In genomic region chrX:37958493-37959211, GRCh38 we compare ENCODE assay signal across 23 cellular contexts. TPM values are rescaled to one million over a fixed set of nuclear protein-coding genes. Genes with fewer than 3 reads are reported as not detected.
DNase-seq lines count a peak whose midpoint lies in the region; ATAC-seq, FAIRE-seq and TF ChIP-seq lines count a peak whose summit lies in the region.
"Had no signal": no experiment of that assay in that cellular context is flagged by ENCODE, and none has a peak within 500 bp of the region (broad histone marks: within the 10 kb centered on the region; RNA-seq: fewer than 3 reads in every experiment).

No MANE protein-coding gene starts in this region.

- H3K4me1 Mint-ChIP-seq in chondrocyte (ENCODE audit: low read depth): peaks cover 18% of the 10 kb centered on the region
- H3K4me1 Mint-ChIP-seq: activated CD4-positive, alpha-beta T cell treated with anti-CD3 and anti-CD28 coated beads, Interleukin-2, amount 10 ng/mL, durations not matched to agents 24 days and 14 days; IgD-negative memory B cell; natural killer cell had no signal

- no peaks in the 10 kb centered on the region for H3K36me3 Mint-ChIP-seq in chondrocyte (ENCODE audit: low read depth)
- H3K36me3 Mint-ChIP-seq: activated naive CD8-positive, alpha-beta T cell treated with anti-CD3 and anti-CD28 coated beads, Interleukin-2, amount 10 ng/mL, durations not matched to agents 7 days and 5 days; IgD-negative memory B cell; natural killer cell had no signal

- TF ChIP-seq POLR2A in A549 (IDR thresholded peaks at IDR 0.05; ENCODE audit: low read length) (no peak), erythroblast (IDR thresholded peaks at IDR 0.05; ENCODE audit: low read length) (no peak)

- H3K27ac Mint-ChIP-seq in chondrocyte (ENCODE audit: unreplicated experiment): peak overlapping the region; percentile 23
- H3K27ac Mint-ChIP-seq: activated CD4-positive, alpha-beta T cell treated with anti-CD3 and anti-CD28 coated beads, Interleukin-2, amount 10 ng/mL, durations not matched to agents 24 days and 14 days; activated naive CD8-positive, alpha-beta T cell treated with anti-CD3 and anti-CD28 coated beads, Interleukin-2, amount 10 ng/mL, durations not matched to agents 7 days and 5 days; natural killer cell had no signal

- H3K4me3 Mint-ChIP-seq in chondrocyte (ENCODE audit: unreplicated experiment): no peak overlapping the region
- H3K4me3 Mint-ChIP-seq: activated CD4-positive, alpha-beta T cell treated with anti-CD3 and anti-CD28 coated beads, Interleukin-2, amount 10 ng/mL, durations not matched to agents 24 days and 14 days; activated naive CD8-positive, alpha-beta T cell treated with anti-CD3 and anti-CD28 coated beads, Interleukin-2, amount 10 ng/mL, durations not matched to agents 7 days and 5 days; IgD-negative memory B cell; natural killer cell had no signal

- no peak overlapping the region for H3K9ac ChIP-seq in liver (ENCODE audit: low read depth in 1 of 2, low read length in 2 of 2)

- H3K27ac ChIP-seq in A549: no peak overlapping the region
- H3K27ac ChIP-seq in liver (ENCODE audit: low read depth in 1 of 2, low read length in 2 of 2): no peak overlapping the region
- H3K27ac ChIP-seq: colonic mucosa, epithelial cell of prostate, left ventricle myocardium inferior, SJCRH30, thyroid gland had no signal

- TF ChIP-seq CTCF in A549 (IDR thresholded peaks at IDR 0.05): no peak
- TF ChIP-seq CTCF in chondrocyte (IDR thresholded peaks at IDR 0.05): peak; percentile 37
- TF ChIP-seq CTCF in liver (IDR thresholded peaks at IDR 0.05; ENCODE audit: low read depth, low read length, missing input control): no peak

- H3K27me3 ChIP-seq in liver (ENCODE audit: control insufficient read depth in 4 of 4, insufficient read depth in 4 of 4, low read length in 3 of 4): no peaks in the 10 kb centered on the region
- H3K27me3 ChIP-seq: colonic mucosa, SJCRH30, thyroid gland had no signal

- H3K4me3 ChIP-seq in A549: no peak overlapping the region
- no peak overlapping the region for H3K4me3 ChIP-seq in liver (ENCODE audit: low read depth in 1 of 3, low read length in 3 of 3)
- H3K4me3 ChIP-seq: colonic mucosa, left ventricle myocardium inferior, SJCRH30, thyroid gland had no signal

- WGBS in A549 (ENCODE audit: missing lambda C conversion rate): 58% methylated on average over 7 of the region's 7 CpGs
- WGBS in liver: 55% methylated on average over 7 of the region's 7 CpGs

- ATAC-seq in A549 (0 out of 6 replicates have a peak, but pooled peaks of 1 of the 2 experiments have one; percentile 34), GM18909 (IDR thresholded peaks at IDR 0.05; ENCODE audit: poor library complexity, unreplicated experiment) (no peak), HG03196 (IDR thresholded peaks at IDR 0.05; ENCODE audit: unreplicated experiment) (no peak), HG03565 (IDR thresholded peaks at IDR 0.05; ENCODE audit: unreplicated experiment) (no peak)
- ATAC-seq: natural killer cell had no signal

- no peak for FAIRE-seq in A549 (lab: Jason Lieb, UNC)

- no peak for TF ChIP-seq EP300 in A549 (IDR thresholded peaks at IDR 0.05)

- no peaks in the 10 kb centered on the region for H3K36me3 ChIP-seq in liver (ENCODE audit: control insufficient read depth in 4 of 4, insufficient read depth in 3 of 4, low read depth in 1 of 4, low read length in 3 of 4)
- H3K36me3 ChIP-seq: colonic mucosa, left ventricle myocardium inferior, SJCRH30, thyroid gland had no signal

- no peaks in the 10 kb centered on the region for H3K27me3 Mint-ChIP-seq in chondrocyte (ENCODE audit: low read depth)
- H3K27me3 Mint-ChIP-seq: IgD-negative memory B cell had no signal

- CTCF ChIA-PET in A549 (lab: Yijun Ruan, JAX): interaction anchor here (1.1 kb wide), 1 partner anchor 208 kb away, joined by 4 read pairs; no protein-coding TSS in a partner anchor

- H3K9me3 Mint-ChIP-seq in chondrocyte (ENCODE audit: low read depth): no peaks in the 10 kb centered on the region
- H3K9me3 Mint-ChIP-seq: activated CD4-positive, alpha-beta T cell treated with anti-CD3 and anti-CD28 coated beads, Interleukin-2, amount 10 ng/mL, durations not matched to agents 24 days and 14 days; activated naive CD8-positive, alpha-beta T cell treated with anti-CD3 and anti-CD28 coated beads, Interleukin-2, amount 10 ng/mL, durations not matched to agents 7 days and 5 days; IgD-negative memory B cell; natural killer cell had no signal

- TF ChIP-seq RAD21 in A549 (conservative IDR thresholded peaks at IDR 0.05 in 1 of 2, IDR thresholded peaks at IDR 0.05 in 1 of 2) (no peak), liver (IDR thresholded peaks at IDR 0.05) (no peak)

- DNase-seq in A549 (ENCODE audit: low read depth in 1 of 2, low spot score in 1 of 2): no peak
- DNase-seq in HT-29 (ENCODE audit: low spot score): peak; percentile 47
- DNase-seq in chondrocyte (ENCODE audit: low spot score): no peak
- no peak for DNase-seq in erythroblast (lab: John Stamatoyannopoulos, UW)
- DNase-seq: activated CD4-positive, alpha-beta T cell treated with anti-CD3 and anti-CD28 coated beads, Interleukin-2, amount 10 ng/mL, durations not matched to agents 24 days and 14 days; activated naive CD8-positive, alpha-beta T cell treated with anti-CD3 and anti-CD28 coated beads, Interleukin-2, amount 10 ng/mL, durations not matched to agents 7 days and 5 days; activated T-cell treated with anti-CD3 and anti-CD28 coated beads for 4 hours; colonic mucosa; hypothalamus; left ventricle myocardium inferior; natural killer cell; NCI-H1105 treated with DMSO at 0.1 percent for 48 hours; NCI-H345; retina; SJCRH30; stimulated activated CD4-positive, alpha-beta T cell treated with anti-CD3 and anti-CD28 coated beads, Interleukin-2, amount 100 ng/mL, for 24 hours had no signal

- H3K4me2 ChIP-seq in A549: peak overlapping the region; percentile 28; the same call in 1 of the 3 replicates

- POLR2A ChIA-PET in A549 (lab: Yijun Ruan, JAX): no interaction called here

- H3K4me1 ChIP-seq in A549 (no peaks in the 10 kb centered on the region), liver (ENCODE audit: control insufficient read depth in 4 of 4, insufficient read depth in 4 of 4, low read length in 3 of 4) (peaks cover 2 to 17% (median 11%) of the 10 kb centered on the region in 4 donors)
- H3K4me1 ChIP-seq: colonic mucosa, left ventricle myocardium inferior, SJCRH30, thyroid gland had no signal

- H3K9me3 ChIP-seq in A549 (no peaks in the 10 kb centered on the region), liver (ENCODE audit: control insufficient read depth in 4 of 4, low read length in 3 of 4) (no peaks in the 10 kb centered on the region)
- H3K9me3 ChIP-seq: colonic mucosa, left ventricle myocardium inferior, SJCRH30, thyroid gland had no signal

TF ChIP-seq in A549, 52 proteins besides CTCF, POLR2A, EP300 and RAD21 (continues in another document):
- TF ChIP-seq ZC3H11A (IDR thresholded peaks at IDR 0.05): no peak
- TF ChIP-seq HOXB13 (CRISPR knock-in tag; IDR thresholded peaks at IDR 0.05; ENCODE audit: low read depth): no peak
- no peak for TF ChIP-seq RCOR1 (IDR thresholded peaks at IDR 0.05; ENCODE audit: low read depth, low read length)
- no peak for TF ChIP-seq CHD2 (IDR thresholded peaks at IDR 0.05; ENCODE audit: low read length, partially characterized antibody)
- TF ChIP-seq CBX2 (IDR thresholded peaks at IDR 0.05; ENCODE audit: borderline replicate concordance, low read depth): no peak

TF ChIP-seq in liver, 16 proteins besides CTCF, POLR2A, EP300 and RAD21 (continues in another document):
- no peak for TF ChIP-seq TAF1 (conservative IDR thresholded peaks at IDR 0.05)
- no peak for TF ChIP-seq GABPA (IDR thresholded peaks at IDR 0.05 in 1 of 2, conservative IDR thresholded peaks at IDR 0.05 in 1 of 2)
- TF ChIP-seq SP1 (IDR thresholded peaks at IDR 0.05): peak; percentile 32
- no peak for TF ChIP-seq YY1 (IDR thresholded peaks at IDR 0.05)
- no peak for TF ChIP-seq MAX (IDR thresholded peaks at IDR 0.05)
- no peak for TF ChIP-seq FOXA2 (IDR thresholded peaks at IDR 0.05)
- TF ChIP-seq HNF4G (IDR thresholded peaks at IDR 0.05): no peak
- TF ChIP-seq EGR1 (IDR thresholded peaks at IDR 0.05; ENCODE audit: low read depth in 2 of 2): no peak
- TF ChIP-seq HNF4A (conservative IDR thresholded peaks at IDR 0.05): peak; percentile 53 to 80
- no peak for TF ChIP-seq RXRA (IDR thresholded peaks at IDR 0.05)

RNA-seq across cellular contexts. Expression of gene SYTL5, which starts 47.7 kb away (rescaled TPM):
- polyA plus RNA-seq in A549 (2011; rRNA removed) (0.79 and 1.0 TPM in 2 replicates), A549 (2017; fragmentation: RNase III; extraction: RNeasy Plus Mini Kit Qiagen cat#74134 plus additional on column Dnase treatment) (0.71 to 1.1 TPM (median 0.88 TPM) in 3 replicates), liver (1 to 10 TPM in 1 of 2 donors, under 1 TPM in 1; 0.82 to 1.2 TPM)
- polyA plus RNA-seq in A549 (2012; cell fraction: cytosol; rRNA removed): 0.05 TPM in 2 replicates
- polyA plus RNA-seq in A549 (2012; cell fraction: nucleus; rRNA removed): 0.05 and 0.06 TPM in 2 replicates
- polyA minus RNA-seq in A549 (2011; rRNA and poly(A)+ RNA removed): 0.37 and 0.44 TPM in 2 replicates
- total RNA-seq in HT-29 (2014; rRNA removed; shearing (Covaris generic)): 1.7 and 1.8 TPM in 2 replicates
- total RNA-seq in chondrocyte (0.26 to 0.92 TPM (median 0.27 TPM) in 3 replicates), liver (1 to 10 TPM in 1 of 2 donors, under 1 TPM in 1; 0.09 to 2.8 TPM)
- total RNA-seq: activated CD4-positive, alpha-beta T cell treated with anti-CD3 and anti-CD28 coated beads, Interleukin-2, amount 10 ng/mL, durations not matched to agents 24 days and 14 days; activated naive CD8-positive, alpha-beta T cell treated with anti-CD3 and anti-CD28 coated beads, Interleukin-2, amount 10 ng/mL, durations not matched to agents 7 days and 5 days had no signal
- polyA plus RNA-seq: IgD-negative memory B cell had no signal
